14 cellular contexts compared by ENCODE assay signal in genomic region chr1:213123087-213123486, GRCh38.
"Had no signal": no experiment of that assay in that cellular context is flagged by ENCODE, and none has a peak within 500 bp of the region (broad histone marks: within the 10 kb centered on the region; RNA-seq: fewer than 3 reads in every experiment).

No MANE protein-coding gene starts in this region.

- ATAC-seq: activated naive CD8-positive, alpha-beta T cell treated with anti-CD3 and anti-CD28 coated beads, Interleukin-2, amount 50 U/mL, for 24 hours; activated T-helper 17 cell treated with anti-CD3 and anti-CD28 coated beads, Interleukin-2, amount 50 U/mL, for 72 hours; natural killer cell treated with Interleukin-12 subunit alpha and Interleukin-12 subunit beta and Interleukin-15 and Interleukin-18, amount 100 ng/mL, for 72 hours; T-helper 17 cell had no signal

- H3K4me1 Mint-ChIP-seq: activated T-helper 17 cell treated with anti-CD3 and anti-CD28 coated beads, Interleukin-2, amount 50 U/mL, for 72 hours; memory B cell had no signal

- H3K9me3 Mint-ChIP-seq: activated naive CD4-positive, alpha-beta T cell treated with anti-CD3 and anti-CD28 coated beads for 36 hours; activated naive CD8-positive, alpha-beta T cell treated with anti-CD3 and anti-CD28 coated beads, Interleukin-2, amount 50 U/mL, for 24 hours; activated T-helper 17 cell treated with anti-CD3 and anti-CD28 coated beads, Interleukin-2, amount 50 U/mL, for 72 hours; memory B cell; natural killer cell treated with Interleukin-12 subunit alpha and Interleukin-12 subunit beta and Interleukin-15 and Interleukin-18, amount 100 ng/mL, for 72 hours had no signal

- DNase-seq: activated CD4-positive, alpha-beta T cell treated with anti-CD3 and anti-CD28 coated beads, Interleukin-2, amount 50 U/mL, for 48 hours; activated naive CD4-positive, alpha-beta T cell treated with anti-CD3 and anti-CD28 coated beads for 36 hours; activated naive CD8-positive, alpha-beta T cell treated with anti-CD3 and anti-CD28 coated beads, Interleukin-2, amount 50 U/mL, for 24 hours; aorta; left lung; posterior cingulate gyrus; spleen; stimulated activated CD4-positive, alpha-beta T cell treated with anti-CD3 and anti-CD28 coated beads, Interleukin-1b, Interleukin-23, amount 100 ng/mL, for 48 hours; T-helper 17 cell; WERI-Rb-1 had no signal

- H3K36me3 ChIP-seq: left lung, right atrium auricular region, WERI-Rb-1 had no signal

- H3K4me3 ChIP-seq: left lung, right atrium auricular region, spleen had no signal

- H3K27me3 Mint-ChIP-seq: activated naive CD8-positive, alpha-beta T cell treated with anti-CD3 and anti-CD28 coated beads, Interleukin-2, amount 50 U/mL, for 24 hours; activated T-helper 17 cell treated with anti-CD3 and anti-CD28 coated beads, Interleukin-2, amount 50 U/mL, for 72 hours; memory B cell; natural killer cell treated with Interleukin-12 subunit alpha and Interleukin-12 subunit beta and Interleukin-15 and Interleukin-18, amount 100 ng/mL, for 72 hours; T-helper 17 cell had no signal

- H3K4me3 Mint-ChIP-seq: activated naive CD4-positive, alpha-beta T cell treated with anti-CD3 and anti-CD28 coated beads for 36 hours; activated naive CD8-positive, alpha-beta T cell treated with anti-CD3 and anti-CD28 coated beads, Interleukin-2, amount 50 U/mL, for 24 hours; activated T-helper 17 cell treated with anti-CD3 and anti-CD28 coated beads, Interleukin-2, amount 50 U/mL, for 72 hours; memory B cell; natural killer cell treated with Interleukin-12 subunit alpha and Interleukin-12 subunit beta and Interleukin-15 and Interleukin-18, amount 100 ng/mL, for 72 hours; T-helper 17 cell had no signal

- H3K9me3 ChIP-seq: left lung, right atrium auricular region, spleen had no signal

- H3K27me3 ChIP-seq: left lung, right atrium auricular region, spleen had no signal

- H3K36me3 Mint-ChIP-seq: natural killer cell treated with Interleukin-12 subunit alpha and Interleukin-12 subunit beta and Interleukin-15 and Interleukin-18, amount 100 ng/mL, for 72 hours had no signal

- H3K4me1 ChIP-seq: left lung had no signal

- H3K27ac ChIP-seq: left lung, right atrium auricular region, spleen, WERI-Rb-1 had no signal

- H3K27ac Mint-ChIP-seq: activated naive CD4-positive, alpha-beta T cell treated with anti-CD3 and anti-CD28 coated beads for 36 hours; activated naive CD8-positive, alpha-beta T cell treated with anti-CD3 and anti-CD28 coated beads, Interleukin-2, amount 50 U/mL, for 24 hours; activated T-helper 17 cell treated with anti-CD3 and anti-CD28 coated beads, Interleukin-2, amount 50 U/mL, for 72 hours; memory B cell; natural killer cell treated with Interleukin-12 subunit alpha and Interleukin-12 subunit beta and Interleukin-15 and Interleukin-18, amount 100 ng/mL, for 72 hours; T-helper 17 cell had no signal
